Comparison of ENCODE assay signal across 10 cellular contexts in the genomic region with DNA sequence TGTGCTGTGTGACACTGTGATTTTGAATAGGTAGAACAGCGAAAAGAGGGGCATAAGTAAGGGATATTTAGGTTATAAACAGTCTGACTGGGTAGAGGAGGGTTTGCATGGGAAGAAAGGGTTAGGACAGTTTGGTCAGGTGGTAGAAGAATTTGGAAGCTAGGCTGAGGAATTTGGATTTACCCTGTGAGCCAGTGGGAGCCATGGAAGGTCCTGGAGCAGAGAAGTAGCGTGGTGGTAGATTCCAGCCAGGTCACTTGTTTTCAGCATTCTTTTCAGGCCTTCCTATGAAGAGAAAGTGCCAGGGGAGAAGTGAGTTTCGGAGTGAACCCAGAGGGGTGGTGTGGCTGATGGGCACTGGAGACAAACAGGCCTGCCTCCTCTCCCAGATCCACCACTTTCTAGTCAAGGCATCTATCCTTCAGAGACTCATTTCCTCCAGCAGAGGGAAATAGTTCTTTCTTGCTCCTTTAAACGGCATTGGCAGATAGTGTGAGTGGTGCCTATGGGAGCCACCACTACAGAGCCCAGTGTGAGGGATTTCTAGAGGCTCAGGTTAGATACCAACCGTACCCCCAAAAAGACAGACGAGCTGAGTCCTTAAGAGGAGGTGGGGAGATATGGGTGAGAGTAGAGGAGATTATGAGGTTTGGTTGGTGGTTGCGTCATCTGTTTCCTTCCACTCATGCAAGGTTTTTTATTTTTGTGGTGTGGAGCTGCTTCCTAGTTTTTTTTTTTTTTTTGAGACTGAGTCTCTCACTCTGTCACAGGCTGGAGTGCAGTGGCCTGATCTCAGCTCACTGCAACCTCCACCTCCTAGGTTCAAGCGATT. TPM values are rescaled to one million over a fixed set of nuclear protein-coding genes. Genes with fewer than 3 reads are reported as not detected.
A peak's percentile ranks its signal among the peaks of the same experiment; 100 is the strongest.
DNase-seq lines count a peak whose midpoint lies in the region; ATAC-seq and TF ChIP-seq lines count a peak whose summit lies in the region.
"Had no signal": no experiment of that assay in that cellular context is flagged by ENCODE, and none has a peak within 500 bp of the region (broad histone marks: within the 10 kb centered on the region; RNA-seq: fewer than 3 reads in every experiment).

No MANE protein-coding gene starts in this region.

- H2AFZ ChIP-seq in MM.1S (ENCODE audit: low read length), result no peak overlapping the region

- H3F3A ChIP-seq in MM.1S (ENCODE audit: insufficient read depth, low read length), result no peaks in the 10 kb centered on the region

- POLR2A ChIA-PET in activated CD8-positive, alpha-beta T cell treated with anti-CD3 and anti-CD28 coated beads, Interleukin-2, amount 10 ng/mL, durations not matched to agents 7 days and 5 days (lab: Charles Lee), result interaction anchor here (0.8 to 1.1 kb wide), 3 partner anchors 9 to 47 kb away, joined by 3 read pairs; a partner anchor contains a TSS

- peaks cover 11 to 44% (median 30%) of the 10 kb centered on the region in 4 donors for H3K4me1 Mint-ChIP-seq in CD4-positive, CD25-positive, alpha-beta regulatory T cell
- peaks cover 87% of the 10 kb centered on the region for H3K4me1 Mint-ChIP-seq in activated CD8-positive, alpha-beta T cell treated with anti-CD3 and anti-CD28 coated beads, Interleukin-2, amount 10 ng/mL, durations not matched to agents 7 days and 5 days (ENCODE audit: low read depth)

- no peak overlapping the region for H3K4me3 ChIP-seq in CD4-positive, CD25-positive, alpha-beta regulatory T cell (ENCODE audit: low read depth, low read length)
- no peak overlapping the region for H3K4me3 ChIP-seq in lower lobe of right lung
- no peak overlapping the region for H3K4me3 ChIP-seq in tibial artery
- no peak overlapping the region for H3K4me3 ChIP-seq in MM.1S (ENCODE audit: low read length)

- ATAC-seq in CD4-positive, CD25-positive, alpha-beta regulatory T cell (ENCODE audit: low read depth in 2 of 2), result peak in 1 of 2 donors; percentile 52
- peak; percentile 83 for ATAC-seq in activated CD8-positive, alpha-beta T cell treated with anti-CD3 and anti-CD28 coated beads, Interleukin-2, amount 10 ng/mL, durations not matched to agents 7 days and 5 days
- ATAC-seq in lower lobe of right lung, result peak; percentile 53 to 54
- ATAC-seq in SK-N-SH treated with all-trans-retinoic acid at 6 μM for 48 hours, result no peak
- ATAC-seq: activated CD4-positive, CD25-positive, alpha-beta regulatory T cell treated with anti-CD3 and anti-CD28 coated beads, Interleukin-2, amount 50 U/mL, for 24 hours had no signal

- no peak overlapping the region for H3K4me2 ChIP-seq in MM.1S (ENCODE audit: low read depth, low read length)

- H3K4me1 ChIP-seq in CD4-positive, CD25-positive, alpha-beta regulatory T cell (ENCODE audit: control insufficient read depth, insufficient read depth, low read length, poor library complexity, severe bottlenecking), result peaks cover 8% of the 10 kb centered on the region
- peaks cover 39% of the 10 kb centered on the region for H3K4me1 ChIP-seq in lower lobe of right lung
- H3K4me1 ChIP-seq in tibial artery, result peaks cover 0 to 7% (median 1%) of the 10 kb centered on the region in 4 donors
- H3K4me1 ChIP-seq in MM.1S (ENCODE audit: low read length), result no peaks in the 10 kb centered on the region

- H3K27me3 Mint-ChIP-seq in CD4-positive, CD25-positive, alpha-beta regulatory T cell, result no peaks in the 10 kb centered on the region
- no peaks in the 10 kb centered on the region for H3K27me3 Mint-ChIP-seq in activated CD8-positive, alpha-beta T cell treated with anti-CD3 and anti-CD28 coated beads, Interleukin-2, amount 10 ng/mL, durations not matched to agents 7 days and 5 days (ENCODE audit: low read depth)

- no peaks in the 10 kb centered on the region; the same call in 1 of the 2 replicates for H4K20me1 ChIP-seq in MM.1S (ENCODE audit: insufficient read depth, low read length)

- no peaks in the 10 kb centered on the region for H3K9me3 Mint-ChIP-seq in CD4-positive, CD25-positive, alpha-beta regulatory T cell
- H3K9me3 Mint-ChIP-seq in activated CD8-positive, alpha-beta T cell treated with anti-CD3 and anti-CD28 coated beads, Interleukin-2, amount 10 ng/mL, durations not matched to agents 7 days and 5 days (ENCODE audit: insufficient read depth), result peaks cover 8% of the 10 kb centered on the region

- CTCF ChIA-PET in activated CD8-positive, alpha-beta T cell treated with anti-CD3 and anti-CD28 coated beads, Interleukin-2, amount 10 ng/mL, durations not matched to agents 7 days and 5 days (lab: Charles Lee), result interaction anchor here (1.0 to 5.5 kb wide), 4 partner anchors 19 to 61 kb away, joined by 4 to 47 read pairs (median 6); a partner anchor contains a TSS

- H3K27ac ChIP-seq in CD4-positive, CD25-positive, alpha-beta regulatory T cell (ENCODE audit: insufficient read depth, low read length, poor library complexity, severe bottlenecking), result no peak overlapping the region
- H3K27ac ChIP-seq in lower lobe of right lung, result peak overlapping the region; percentile 39
- no peak overlapping the region for H3K27ac ChIP-seq in tibial artery
- no peak overlapping the region for H3K27ac ChIP-seq in MM.1S (ENCODE audit: low read length)

- no peak overlapping the region for H3K9ac ChIP-seq in MM.1S (ENCODE audit: low read length)

- DNase-seq in CD4-positive, CD25-positive, alpha-beta regulatory T cell, result peak in 2 of 3 donors; percentile 12 to 57
- DNase-seq in KBM-7 (peak; percentile 91), lower lobe of right lung (no peak), tibial artery (no peak), MM.1S (no peak), iPS-NIHi11 (ENCODE audit: low spot score) (no peak)
- peak; percentile 77 for DNase-seq in activated CD8-positive, alpha-beta T cell treated with anti-CD3 and anti-CD28 coated beads, Interleukin-2, amount 10 ng/mL, durations not matched to agents 7 days and 5 days
- DNase-seq: NCI-H1694 had no signal

- no peaks in the 10 kb centered on the region for H3K9me2 ChIP-seq in MM.1S (replicated peaks; ENCODE audit: insufficient read depth, low read length)

- no peaks in the 10 kb centered on the region for H3K9me3 ChIP-seq in CD4-positive, CD25-positive, alpha-beta regulatory T cell (ENCODE audit: control insufficient read depth in 2 of 2, low read length in 2 of 2)
- no peaks in the 10 kb centered on the region for H3K9me3 ChIP-seq in lower lobe of right lung
- H3K9me3 ChIP-seq in tibial artery, result no peaks in the 10 kb centered on the region
- H3K9me3 ChIP-seq in MM.1S (replicated peaks; ENCODE audit: insufficient read depth, low read length), result no peaks in the 10 kb centered on the region

- H3K27ac Mint-ChIP-seq in CD4-positive, CD25-positive, alpha-beta regulatory T cell, result peak overlapping the region in 2 of 3 donors; percentile 67 to 85
- peak overlapping the region; percentile 96 for H3K27ac Mint-ChIP-seq in activated CD8-positive, alpha-beta T cell treated with anti-CD3 and anti-CD28 coated beads, Interleukin-2, amount 10 ng/mL, durations not matched to agents 7 days and 5 days

- no peaks in the 10 kb centered on the region for H3K36me3 ChIP-seq in CD4-positive, CD25-positive, alpha-beta regulatory T cell (ENCODE audit: control insufficient read depth, insufficient read depth, low read length)
- peaks cover 4% of the 10 kb centered on the region for H3K36me3 ChIP-seq in lower lobe of right lung
- H3K36me3 ChIP-seq in tibial artery, result no peaks in the 10 kb centered on the region
- H3K36me3 ChIP-seq in MM.1S (replicated peaks; ENCODE audit: insufficient read depth, low read length), result no peaks in the 10 kb centered on the region

- H3K27me3 ChIP-seq in CD4-positive, CD25-positive, alpha-beta regulatory T cell (ENCODE audit: control insufficient read depth, insufficient read depth, low read length), result no peaks in the 10 kb centered on the region
- H3K27me3 ChIP-seq in lower lobe of right lung (ENCODE audit: low read depth), result no peaks in the 10 kb centered on the region
- H3K27me3 ChIP-seq in tibial artery, result no peaks in the 10 kb centered on the region
- H3K27me3 ChIP-seq in MM.1S (replicated peaks; ENCODE audit: insufficient read depth, low read length), result no peaks in the 10 kb centered on the region

- TF ChIP-seq CTCF in lower lobe of right lung (IDR thresholded peaks at IDR 0.05) (no peak), tibial artery (IDR thresholded peaks at IDR 0.05) (no peak), MM.1S (IDR thresholded peaks at IDR 0.05; ENCODE audit: low read length) (no peak)

- peaks cover 8% of the 10 kb centered on the region; the same call in 1 of the 2 replicates for H3K79me2 ChIP-seq in MM.1S (ENCODE audit: low read length)

- peaks cover 11% of the 10 kb centered on the region for H3K36me3 Mint-ChIP-seq in CD4-positive, CD25-positive, alpha-beta regulatory T cell
- peaks cover 29% of the 10 kb centered on the region for H3K36me3 Mint-ChIP-seq in activated CD8-positive, alpha-beta T cell treated with anti-CD3 and anti-CD28 coated beads, Interleukin-2, amount 10 ng/mL, durations not matched to agents 7 days and 5 days (ENCODE audit: low read depth)

- in situ Hi-C loops in KBM-7 (cut with MboI; ENCODE audit: low pct_unique_long_range_greater_than_20kb, low sequenced_read_pairs), result no loop called here

- H3K4me3 Mint-ChIP-seq in CD4-positive, CD25-positive, alpha-beta regulatory T cell, result peak overlapping the region in 2 of 4 donors; percentile 0 to 1
- H3K4me3 Mint-ChIP-seq in activated CD8-positive, alpha-beta T cell treated with anti-CD3 and anti-CD28 coated beads, Interleukin-2, amount 10 ng/mL, durations not matched to agents 7 days and 5 days, result peak overlapping the region; percentile 71

- intact Hi-C loops in lower lobe of right lung (cut with DNase I) (no loop called here), tibial artery (cut with DNase I; ENCODE audit: low total_unique reads) (no loop called here)

TF ChIP-seq in SK-N-SH treated with all-trans-retinoic acid at 6 μM for 48 hours, 23 proteins besides CTCF, POLR2A, EP300 and RAD21 (continues in another document):
- no peak for TF ChIP-seq ESRRG (CRISPR knock-in tag; IDR thresholded peaks at IDR 0.05)
- no peak for TF ChIP-seq GLIS3 (CRISPR knock-in tag; IDR thresholded peaks at IDR 0.05)

RNA-seq across cellular contexts. Expression of a gene that starts 21.2 kb away (rescaled TPM):
- total RNA-seq in CD4-positive, CD25-positive, alpha-beta regulatory T cell, result 21.8 TPM
- 10 to 100 TPM; 24.9 to 32.6 (median 31.9) TPM for polyA plus RNA-seq in CD4-positive, CD25-positive, alpha-beta regulatory T cell
- 10 to 100 TPM; 31.5 to 33.4 TPM for total RNA-seq in activated CD8-positive, alpha-beta T cell treated with anti-CD3 and anti-CD28 coated beads, Interleukin-2, amount 10 ng/mL, durations not matched to agents 7 days and 5 days
- 23.7 TPM for total RNA-seq in lower lobe of right lung

RNA-seq across cellular contexts. Expression of a gene that starts 47.6 kb away (rescaled TPM):
- total RNA-seq in CD4-positive, CD25-positive, alpha-beta regulatory T cell, result 9.7 TPM
- 10 to 100 TPM; 14.6 to 29.5 (median 22.9) TPM for polyA plus RNA-seq in CD4-positive, CD25-positive, alpha-beta regulatory T cell
- total RNA-seq in activated CD8-positive, alpha-beta T cell treated with anti-CD3 and anti-CD28 coated beads, Interleukin-2, amount 10 ng/mL, durations not matched to agents 7 days and 5 days, result 1 to 10 TPM; 7.6 to 8.1 TPM
- total RNA-seq in lower lobe of right lung, result 8.7 TPM

RNA-seq across cellular contexts. Expression of a gene that starts 47.9 kb away (rescaled TPM):
- 14.3 TPM for total RNA-seq in CD4-positive, CD25-positive, alpha-beta regulatory T cell
- 1 to 10 TPM; 5.7 to 7.1 (median 6.8) TPM for polyA plus RNA-seq in CD4-positive, CD25-positive, alpha-beta regulatory T cell
- total RNA-seq in activated CD8-positive, alpha-beta T cell treated with anti-CD3 and anti-CD28 coated beads, Interleukin-2, amount 10 ng/mL, durations not matched to agents 7 days and 5 days, result 10 to 100 TPM; 12.8 to 15.1 TPM
- total RNA-seq in lower lobe of right lung, result 11.4 TPM

Comparison
In these comparisons a context has a peak if more than half of its experiments do, and no peak if none do; other contexts are left out.
1. DNase-seq: peak in CD4-positive, CD25-positive, alpha-beta regulatory T cell (2 of 3), KBM-7 (single experiment) and activated CD8-positive, alpha-beta T cell treated with anti-CD3 and anti-CD28 coated beads, Interleukin-2, amount 10 ng/mL, durations not matched to agents 7 days and 5 days (single experiment); none in lower lobe of right lung (single experiment), tibial artery (0 of 2), MM.1S (single experiment) and iPS-NIHi11 (single experiment).